Comparison of ENCODE assay signal across 8 cellular contexts in genomic region chr2:37415128-37415817, GRCh38.
DNase-seq lines count a peak whose midpoint lies in the region; ATAC-seq and TF ChIP-seq lines count a peak whose summit lies in the region.
"Had no signal": no experiment of that assay in that cellular context is flagged by ENCODE, and none has a peak within 500 bp of the region (broad histone marks: within the 10 kb centered on the region; RNA-seq: fewer than 3 reads in every experiment).

No MANE protein-coding gene starts in this region.

- H3K27ac ChIP-seq in neural progenitor cell: no peak overlapping the region

- no peaks in the 10 kb centered on the region for H3F3A ChIP-seq in neural progenitor cell (ENCODE audit: low read depth)

- no peaks in the 10 kb centered on the region for H3K27me3 Mint-ChIP-seq in brain
- peaks cover 5% of the 10 kb centered on the region for H3K27me3 Mint-ChIP-seq in neural progenitor cell (ENCODE audit: insufficient read depth, low read depth)

- no peak for TF ChIP-seq CTCF in brain (conservative IDR thresholded peaks at IDR 0.05)
- TF ChIP-seq CTCF in neural progenitor cell (IDR thresholded peaks at IDR 0.05): peak; percentile 21

- no peaks in the 10 kb centered on the region for H3K27me3 ChIP-seq in neural progenitor cell

- DNase-seq in GM03348 (ENCODE audit: low spot score) (peak; percentile 36), NCI-H146 treated with DMSO at 0.1 percent for 48 hours (lab: John Stamatoyannopoulos, UW; ENCODE audit: unreplicated experiment) (peak; percentile 44), neural progenitor cell (ENCODE audit: low spot score) (no peak), medulla oblongata (ENCODE audit: extremely low spot score) (no peak), KBM-7 (no peak)

- H3K36me3 ChIP-seq in neural progenitor cell: no peaks in the 10 kb centered on the region

- H4K20me1 ChIP-seq in neural progenitor cell (ENCODE audit: low read depth): no peaks in the 10 kb centered on the region

- no peaks in the 10 kb centered on the region for H3K79me2 ChIP-seq in neural progenitor cell (ENCODE audit: low read depth)

- H3K9me3 ChIP-seq in neural progenitor cell (ENCODE audit: low read depth): no peaks in the 10 kb centered on the region

- H3K9me3 Mint-ChIP-seq in brain: peaks cover 0 to 3% (median 0%) of the 10 kb centered on the region in 5 experiments
- H3K9me3 Mint-ChIP-seq in neural progenitor cell: no peaks in the 10 kb centered on the region

- peaks cover 33% of the 10 kb centered on the region for H3K4me1 Mint-ChIP-seq in brain
- H3K4me1 Mint-ChIP-seq in neural progenitor cell: peaks cover 19% of the 10 kb centered on the region

- peak overlapping the region in 4 of 5 experiments; percentile 12 to 87 (median 78) for H3K27ac Mint-ChIP-seq in brain
- H3K27ac Mint-ChIP-seq in neural progenitor cell: peak overlapping the region; percentile 46

- no peak overlapping the region for H3K4me3 Mint-ChIP-seq in brain
- no peak overlapping the region for H3K4me3 Mint-ChIP-seq in neural progenitor cell
- H3K4me3 Mint-ChIP-seq: mesothelial cell of epicardium had no signal

- no peak overlapping the region for H3K4me3 ChIP-seq in neural progenitor cell

- no peak overlapping the region for H3K4me2 ChIP-seq in neural progenitor cell

- H3K36me3 Mint-ChIP-seq in brain: no peaks in the 10 kb centered on the region
- no peaks in the 10 kb centered on the region for H3K36me3 Mint-ChIP-seq in neural progenitor cell
- H3K36me3 Mint-ChIP-seq: mesothelial cell of epicardium had no signal

- H3K4me1 ChIP-seq in neural progenitor cell: no peaks in the 10 kb centered on the region

- H3K9ac ChIP-seq in neural progenitor cell: no peak overlapping the region

- in situ Hi-C loops in KBM-7 (cut with MboI; ENCODE audit: low pct_unique_long_range_greater_than_20kb, low sequenced_read_pairs): loop anchor here (25.0 kb wide), 1 partner anchor 422 kb away; no protein-coding TSS in a partner anchor

- ATAC-seq in HG02884 (IDR thresholded peaks at IDR 0.05; ENCODE audit: unreplicated experiment): no peak

- no peak overlapping the region for H2AFZ ChIP-seq in neural progenitor cell (replicated peaks)

Comparison
In these comparisons a context has a peak if more than half of its experiments do, and no peak if none do; other contexts are left out.
1. DNase-seq: peak in GM03348 (single experiment) and NCI-H146 treated with DMSO at 0.1 percent for 48 hours (single experiment); none in neural progenitor cell (single experiment), medulla oblongata (single experiment) and KBM-7 (single experiment).